ENCODE assay signal across 10 cellular contexts in genomic region chr10:73907841-73908517, GRCh38. TPM values are rescaled to one million over a fixed set of nuclear protein-coding genes. Genes with fewer than 3 reads are reported as not detected.
DNase-seq lines count a peak whose midpoint lies in the region; ATAC-seq and TF ChIP-seq lines count a peak whose summit lies in the region.
"Had no signal": no experiment of that assay in that cellular context is flagged by ENCODE, and none has a peak within 500 bp of the region (broad histone marks: within the 10 kb centered on the region; RNA-seq: fewer than 3 reads in every experiment).

No MANE protein-coding gene starts in this region.

- ATAC-seq in activated CD8-positive, alpha-beta T cell treated with anti-CD3 and anti-CD28 coated beads for 36 hours: no peak
- ATAC-seq in activated CD8-positive, alpha-beta T cell treated with anti-CD3 and anti-CD28 coated beads, Interleukin-2, amount 10 ng/mL, durations not matched to agents 7 days and 5 days: no peak
- ATAC-seq in activated naive CD8-positive, alpha-beta T cell treated with anti-CD3 and anti-CD28 coated beads, Interleukin-2, amount 10 ng/mL, durations not matched to agents 7 days and 5 days (ENCODE audit: low read depth): no peak
- no peak for ATAC-seq in GM19023 (IDR thresholded peaks at IDR 0.05; ENCODE audit: unreplicated experiment)
- ATAC-seq in HG02759 (IDR thresholded peaks at IDR 0.05; ENCODE audit: unreplicated experiment): no peak

- no peak overlapping the region for H3K4me3 Mint-ChIP-seq in activated CD8-positive, alpha-beta T cell treated with anti-CD3 and anti-CD28 coated beads for 36 hours
- no peak overlapping the region for H3K4me3 Mint-ChIP-seq in activated CD8-positive, alpha-beta T cell treated with anti-CD3 and anti-CD28 coated beads, Interleukin-2, amount 10 ng/mL, durations not matched to agents 7 days and 5 days
- H3K4me3 Mint-ChIP-seq in activated naive CD8-positive, alpha-beta T cell treated with anti-CD3 and anti-CD28 coated beads, Interleukin-2, amount 10 ng/mL, durations not matched to agents 7 days and 5 days: peak overlapping the region; percentile 40

- no peaks in the 10 kb centered on the region for H3K36me3 Mint-ChIP-seq in activated CD8-positive, alpha-beta T cell treated with anti-CD3 and anti-CD28 coated beads for 36 hours (ENCODE audit: low read depth)
- H3K36me3 Mint-ChIP-seq in activated CD8-positive, alpha-beta T cell treated with anti-CD3 and anti-CD28 coated beads, Interleukin-2, amount 10 ng/mL, durations not matched to agents 7 days and 5 days (ENCODE audit: low read depth): no peaks in the 10 kb centered on the region
- H3K36me3 Mint-ChIP-seq in activated naive CD8-positive, alpha-beta T cell treated with anti-CD3 and anti-CD28 coated beads, Interleukin-2, amount 10 ng/mL, durations not matched to agents 7 days and 5 days: no peaks in the 10 kb centered on the region

- no peak for DNase-seq in activated CD8-positive, alpha-beta T cell treated with anti-CD3 and anti-CD28 coated beads for 36 hours
- no peak for DNase-seq in activated CD8-positive, alpha-beta T cell treated with anti-CD3 and anti-CD28 coated beads, Interleukin-2, amount 10 ng/mL, durations not matched to agents 7 days and 5 days
- no peak for DNase-seq in activated naive CD8-positive, alpha-beta T cell treated with anti-CD3 and anti-CD28 coated beads, Interleukin-2, amount 10 ng/mL, durations not matched to agents 7 days and 5 days
- DNase-seq in iris pigment epithelial cell (ENCODE audit: low read depth): peak; percentile 59
- DNase-seq in tibial artery: peak; percentile 72
- DNase-seq in superior temporal gyrus (ENCODE audit: extremely low spot score): no peak
- DNase-seq: BE2C had no signal

- H3K4me3 ChIP-seq in tibial artery: no peak overlapping the region

- no peak for TF ChIP-seq CTCF in activated CD8-positive, alpha-beta T cell treated with anti-CD3 and anti-CD28 coated beads for 36 hours (IDR thresholded peaks at IDR 0.05)
- no peak for TF ChIP-seq CTCF in tibial artery (IDR thresholded peaks at IDR 0.05)

- H3K36me3 ChIP-seq in tibial artery: no peaks in the 10 kb centered on the region
- H3K36me3 ChIP-seq: BE2C had no signal

- intact Hi-C loops in activated CD8-positive, alpha-beta T cell treated with anti-CD3 and anti-CD28 coated beads for 36 hours (cut with micrococcal nuclease): no loop called here
- intact Hi-C loops in tibial artery (cut with DNase I; ENCODE audit: low total_unique reads): no loop called here

- CTCF ChIA-PET in activated CD8-positive, alpha-beta T cell treated with anti-CD3 and anti-CD28 coated beads for 36 hours (lab: Charles Lee): interaction anchor here (0.6 to 2.6 kb wide), 3 partner anchors 14 to 191 kb away, joined by 3 to 14 read pairs (median 3); no protein-coding TSS in a partner anchor
- CTCF ChIA-PET in activated CD8-positive, alpha-beta T cell treated with anti-CD3 and anti-CD28 coated beads, Interleukin-2, amount 10 ng/mL, durations not matched to agents 7 days and 5 days (lab: Charles Lee): interaction anchor here (0.8 to 2.5 kb wide), 4 partner anchors 21 to 32 kb away, joined by 3 to 21 read pairs (median 4); no protein-coding TSS in a partner anchor

- H3K27me3 Mint-ChIP-seq in activated CD8-positive, alpha-beta T cell treated with anti-CD3 and anti-CD28 coated beads for 36 hours: peaks cover 55% of the 10 kb centered on the region
- peaks cover 27% of the 10 kb centered on the region for H3K27me3 Mint-ChIP-seq in activated CD8-positive, alpha-beta T cell treated with anti-CD3 and anti-CD28 coated beads, Interleukin-2, amount 10 ng/mL, durations not matched to agents 7 days and 5 days (ENCODE audit: low read depth)
- H3K27me3 Mint-ChIP-seq in activated naive CD8-positive, alpha-beta T cell treated with anti-CD3 and anti-CD28 coated beads, Interleukin-2, amount 10 ng/mL, durations not matched to agents 7 days and 5 days: peaks cover 48% of the 10 kb centered on the region

- H3K9me3 Mint-ChIP-seq in activated CD8-positive, alpha-beta T cell treated with anti-CD3 and anti-CD28 coated beads for 36 hours: no peaks in the 10 kb centered on the region
- no peaks in the 10 kb centered on the region for H3K9me3 Mint-ChIP-seq in activated CD8-positive, alpha-beta T cell treated with anti-CD3 and anti-CD28 coated beads, Interleukin-2, amount 10 ng/mL, durations not matched to agents 7 days and 5 days (ENCODE audit: insufficient read depth)
- no peaks in the 10 kb centered on the region for H3K9me3 Mint-ChIP-seq in activated naive CD8-positive, alpha-beta T cell treated with anti-CD3 and anti-CD28 coated beads, Interleukin-2, amount 10 ng/mL, durations not matched to agents 7 days and 5 days

- no peaks in the 10 kb centered on the region for H3K27me3 ChIP-seq in tibial artery

- H3K9me3 ChIP-seq in tibial artery: no peaks in the 10 kb centered on the region
- H3K9me3 ChIP-seq: BE2C had no signal

- peaks cover 0 to 66% (median 48%) of the 10 kb centered on the region in 4 donors for H3K4me1 ChIP-seq in tibial artery
- H3K4me1 ChIP-seq: BE2C had no signal

- H3K27ac Mint-ChIP-seq in activated CD8-positive, alpha-beta T cell treated with anti-CD3 and anti-CD28 coated beads for 36 hours: peak overlapping the region; percentile 26
- no peak overlapping the region for H3K27ac Mint-ChIP-seq in activated CD8-positive, alpha-beta T cell treated with anti-CD3 and anti-CD28 coated beads, Interleukin-2, amount 10 ng/mL, durations not matched to agents 7 days and 5 days
- H3K27ac Mint-ChIP-seq in activated naive CD8-positive, alpha-beta T cell treated with anti-CD3 and anti-CD28 coated beads, Interleukin-2, amount 10 ng/mL, durations not matched to agents 7 days and 5 days: no peak overlapping the region

- H3K27ac ChIP-seq in tibial artery: peak overlapping the region; percentile 81 to 87

- POLR2A ChIA-PET in activated CD8-positive, alpha-beta T cell treated with anti-CD3 and anti-CD28 coated beads for 36 hours (lab: Charles Lee): no interaction called here
- POLR2A ChIA-PET in activated CD8-positive, alpha-beta T cell treated with anti-CD3 and anti-CD28 coated beads, Interleukin-2, amount 10 ng/mL, durations not matched to agents 7 days and 5 days (lab: Charles Lee): no interaction called here
- POLR2A ChIA-PET in activated naive CD8-positive, alpha-beta T cell treated with anti-CD3 and anti-CD28 coated beads, Interleukin-2, amount 10 ng/mL, durations not matched to agents 7 days and 5 days (lab: Charles Lee): no interaction called here

- peaks cover 37% of the 10 kb centered on the region for H3K4me1 Mint-ChIP-seq in activated CD8-positive, alpha-beta T cell treated with anti-CD3 and anti-CD28 coated beads for 36 hours (ENCODE audit: low read depth)
- H3K4me1 Mint-ChIP-seq in activated CD8-positive, alpha-beta T cell treated with anti-CD3 and anti-CD28 coated beads, Interleukin-2, amount 10 ng/mL, durations not matched to agents 7 days and 5 days (ENCODE audit: low read depth): peaks cover 43% of the 10 kb centered on the region
- peaks cover 34% of the 10 kb centered on the region for H3K4me1 Mint-ChIP-seq in activated naive CD8-positive, alpha-beta T cell treated with anti-CD3 and anti-CD28 coated beads, Interleukin-2, amount 10 ng/mL, durations not matched to agents 7 days and 5 days

RNA-seq across cellular contexts. Expression of gene PLAU, which starts 3.0 kb away (rescaled TPM):
- under 1 TPM; 0.41 to 0.47 TPM for total RNA-seq in activated CD8-positive, alpha-beta T cell treated with anti-CD3 and anti-CD28 coated beads for 36 hours
- total RNA-seq in activated CD8-positive, alpha-beta T cell treated with anti-CD3 and anti-CD28 coated beads, Interleukin-2, amount 10 ng/mL, durations not matched to agents 7 days and 5 days: 1 to 10 TPM; 1.1 to 1.6 TPM
- under 1 TPM; 0.61 to 0.62 TPM for total RNA-seq in activated naive CD8-positive, alpha-beta T cell treated with anti-CD3 and anti-CD28 coated beads, Interleukin-2, amount 10 ng/mL, durations not matched to agents 7 days and 5 days
- total RNA-seq: SK-MEL-5 had no signal

RNA-seq across cellular contexts. Expression of gene CAMK2G, which starts 33.6 kb away (rescaled TPM):
- 10 to 100 TPM; 17.8 to 18.5 TPM for total RNA-seq in activated CD8-positive, alpha-beta T cell treated with anti-CD3 and anti-CD28 coated beads for 36 hours
- 10 to 100 TPM; 43.2 to 48.4 TPM for total RNA-seq in activated CD8-positive, alpha-beta T cell treated with anti-CD3 and anti-CD28 coated beads, Interleukin-2, amount 10 ng/mL, durations not matched to agents 7 days and 5 days
- 10 to 100 TPM; 48.6 to 53.5 TPM for total RNA-seq in activated naive CD8-positive, alpha-beta T cell treated with anti-CD3 and anti-CD28 coated beads, Interleukin-2, amount 10 ng/mL, durations not matched to agents 7 days and 5 days

Comparison
In these comparisons a context has a peak if more than half of its experiments do, and no peak if none do; other contexts are left out.
1. DNase-seq: peak in iris pigment epithelial cell (single experiment) and tibial artery (2 of 2); none in activated CD8-positive, alpha-beta T cell treated with anti-CD3 and anti-CD28 coated beads for 36 hours (single experiment), activated CD8-positive, alpha-beta T cell treated with anti-CD3 and anti-CD28 coated beads, Interleukin-2, amount 10 ng/mL, durations not matched to agents 7 days and 5 days (single experiment), activated naive CD8-positive, alpha-beta T cell treated with anti-CD3 and anti-CD28 coated beads, Interleukin-2, amount 10 ng/mL, durations not matched to agents 7 days and 5 days (single experiment) and superior temporal gyrus (single experiment).